In the genomic region with DNA sequence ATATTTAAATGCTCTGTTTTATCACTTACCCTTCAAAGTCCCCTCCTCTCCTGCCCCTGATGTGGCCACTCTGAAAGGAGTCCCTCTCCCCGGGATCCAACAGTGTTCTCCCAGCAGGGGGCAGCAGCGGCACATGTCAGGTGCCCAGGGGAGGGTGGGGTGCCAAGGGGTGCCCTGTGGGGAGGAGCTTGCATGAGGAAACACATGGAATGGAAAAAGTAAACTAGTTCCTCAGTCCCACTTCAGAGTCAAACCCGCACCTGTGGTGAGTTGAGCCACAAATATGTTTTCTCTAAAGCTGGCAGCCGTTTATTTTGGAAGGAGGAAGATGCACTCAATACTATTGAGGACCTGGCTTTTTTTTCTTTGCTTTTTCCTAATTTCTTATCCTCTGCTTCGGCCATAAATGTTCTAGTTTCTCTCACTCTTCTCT, we compare ENCODE assay signal across 8 cellular contexts. TPM values are rescaled to one million over a fixed set of nuclear protein-coding genes. Genes with fewer than 3 reads are reported as not detected.
DNase-seq lines count a peak whose midpoint lies in the region; ATAC-seq and TF ChIP-seq lines count a peak whose summit lies in the region.

No MANE protein-coding gene starts in this region.

- peaks cover 5% of the 10 kb centered on the region for H3K4me1 ChIP-seq in iPS-20b (ENCODE audit: insufficient read depth, low read length)

- in situ Hi-C loops in GM13976 (cut with MboI; ENCODE audit: low sequenced_read_pairs, unreplicated experiment), result loop anchor here (10.0 kb wide), 1 partner anchor 75 kb away; no protein-coding TSS in a partner anchor

- peak; percentile 71 for ATAC-seq in HG03097 (IDR thresholded peaks at IDR 0.05; ENCODE audit: low FRiP score, unreplicated experiment)
- ATAC-seq in HG02938 (IDR thresholded peaks at IDR 0.05; ENCODE audit: unreplicated experiment), result no peak

- H3K36me3 Mint-ChIP-seq in brain, result no peaks in the 10 kb centered on the region

- peak; percentile 88 for DNase-seq in GM13976 (ENCODE audit: low spot score)
- peak; percentile 78 for DNase-seq in NCI-H2227 (lab: John Stamatoyannopoulos, UW; ENCODE audit: unreplicated experiment)
- peak; percentile 90 to 98 (median 92) for DNase-seq in stimulated activated CD4-positive, alpha-beta T cell treated with anti-CD3 and anti-CD28 coated beads, Interleukin-12 subunit alpha, Interleukin-12 subunit beta, amount 100 ng/mL, for 48 hours (ENCODE audit: low read depth in 2 of 3, low spot score in 1 of 3)

- H3K9me3 ChIP-seq in iPS-20b (ENCODE audit: insufficient read depth, low read depth, low read length), result no peaks in the 10 kb centered on the region

- H3K4me3 ChIP-seq in iPS-20b (ENCODE audit: low read length), result no peak overlapping the region

- no peak overlapping the region for H3K27ac Mint-ChIP-seq in brain

- no peaks in the 10 kb centered on the region for H3K4me1 Mint-ChIP-seq in brain

- peak; percentile 69 for TF ChIP-seq CTCF in GM13976 (IDR thresholded peaks at IDR 0.05; ENCODE audit: borderline replicate concordance, control extremely low read depth, extremely low read depth, insufficient read depth, missing control alignments)
- peak; percentile 90 for TF ChIP-seq CTCF in VCaP (conservative IDR thresholded peaks at IDR 0.05)
- TF ChIP-seq CTCF in brain (conservative IDR thresholded peaks at IDR 0.05), result peak; percentile 83 to 86

- H3K27me3 ChIP-seq in iPS-20b (ENCODE audit: insufficient read depth, low read length), result no peaks in the 10 kb centered on the region

- H3K9me3 Mint-ChIP-seq in brain, result peaks cover 0 to 13% (median 3%) of the 10 kb centered on the region in 5 experiments

- H3K36me3 ChIP-seq in iPS-20b (ENCODE audit: insufficient read depth, low read depth, low read length), result no peaks in the 10 kb centered on the region

- H3K27ac ChIP-seq in VCaP (no peak overlapping the region), iPS-20b (ENCODE audit: low read length) (no peak overlapping the region)

- H3K9ac ChIP-seq in iPS-20b (ENCODE audit: low read depth, low read length), result peak overlapping the region; percentile 15; the same call in 1 of the 2 replicates

- H3K4me3 Mint-ChIP-seq in brain, result no peak overlapping the region

- peaks cover 11% of the 10 kb centered on the region for H3K27me3 Mint-ChIP-seq in brain

RNA-seq across cellular contexts. Expression of gene NRROS, which starts 30.1 kb away (rescaled TPM):
- polyA plus RNA-seq in brain (ENCODE audit: insufficient read depth, low read depth, low replicate concordance), result 1.4 TPM

RNA-seq across cellular contexts. Expression of gene FBXO45, which starts 40.9 kb away (rescaled TPM):
- polyA plus RNA-seq in brain (ENCODE audit: insufficient read depth, low read depth, low replicate concordance), result 10.4 TPM

RNA-seq across cellular contexts. Expression of gene WDR53, which starts 41.0 kb away (rescaled TPM):
- polyA plus RNA-seq in brain (ENCODE audit: insufficient read depth, low read depth, low replicate concordance), result 9.8 TPM
